ENCODE assay signal across 23 cellular contexts in genomic region chr9:10661376-10661775, GRCh38.
"Had no signal": no experiment of that assay in that cellular context is flagged by ENCODE, and none has a peak within 500 bp of the region (broad histone marks: within the 10 kb centered on the region; RNA-seq: fewer than 3 reads in every experiment).

No MANE protein-coding gene starts in this region.

- ATAC-seq: esophagus mucosa; left colon; left ventricle myocardium superior; sciatic nerve; stimulated activated memory B cell treated with anti-CD40 and anti-IgM and Interleukin-4, amounts not matched to agents 10 μg/mL and 1 μg/mL and 100 μg/mL, for 72 hours had no signal

- H3K27me3 ChIP-seq: dorsolateral prefrontal cortex, hepatocyte, spleen, tibial artery, upper lobe of left lung, vagina had no signal

- H3K36me3 Mint-ChIP-seq: stimulated activated memory B cell treated with anti-CD40 and anti-IgM and Interleukin-4, amounts not matched to agents 10 μg/mL and 1 μg/mL and 100 μg/mL, for 72 hours had no signal

- H3K27me3 Mint-ChIP-seq: naive B cell; stimulated activated memory B cell treated with anti-CD40 and anti-IgM and Interleukin-4, amounts not matched to agents 10 μg/mL and 1 μg/mL and 100 μg/mL, for 72 hours; stimulated activated naive CD8-positive, alpha-beta T cell treated with anti-CD3 and anti-CD28 coated beads, Interleukin-15, Interleukin-2, amounts not matched to agents 100 ng/mL and 50 ng/mL, for 24 hours had no signal

- H3K4me1 Mint-ChIP-seq: naive B cell; nephron progenitor cell; stimulated activated memory B cell treated with anti-CD40 and anti-IgM and Interleukin-4, amounts not matched to agents 10 μg/mL and 1 μg/mL and 100 μg/mL, for 72 hours had no signal

- H3K4me2 ChIP-seq: hepatocyte had no signal

- H3K36me3 ChIP-seq: spleen, tibial artery, upper lobe of left lung, vagina had no signal

- FAIRE-seq: kidney had no signal

- H2AFZ ChIP-seq: hepatocyte had no signal

- H3K4me3 Mint-ChIP-seq: naive B cell; nephron progenitor cell; stimulated activated memory B cell treated with anti-CD40 and anti-IgM and Interleukin-4, amounts not matched to agents 10 μg/mL and 1 μg/mL and 100 μg/mL, for 72 hours; stimulated activated naive CD8-positive, alpha-beta T cell treated with anti-CD3 and anti-CD28 coated beads, Interleukin-15, Interleukin-2, amounts not matched to agents 100 ng/mL and 50 ng/mL, for 24 hours had no signal

- H3K27ac Mint-ChIP-seq: naive B cell; nephron progenitor cell; stimulated activated memory B cell treated with anti-CD40 and anti-IgM and Interleukin-4, amounts not matched to agents 10 μg/mL and 1 μg/mL and 100 μg/mL, for 72 hours; stimulated activated naive CD8-positive, alpha-beta T cell treated with anti-CD3 and anti-CD28 coated beads, Interleukin-15, Interleukin-2, amounts not matched to agents 100 ng/mL and 50 ng/mL, for 24 hours had no signal

- H3K9me3 ChIP-seq: spleen, tibial artery, upper lobe of left lung, vagina had no signal

- H3K4me3 ChIP-seq: dorsolateral prefrontal cortex, hepatocyte, lung, spleen, tibial artery, upper lobe of left lung, vagina had no signal

- H3K9me3 Mint-ChIP-seq: nephron progenitor cell had no signal

- H3K4me1 ChIP-seq: spleen, tibial artery, upper lobe of left lung, vagina had no signal

- H3K27ac ChIP-seq: dorsolateral prefrontal cortex, hepatocyte, spleen, tibial artery, upper lobe of left lung, vagina had no signal

- DNase-seq: cortex of kidney; dorsolateral prefrontal cortex; effector CD8-positive, alpha-beta T cell; kidney; left colon; left ventricle myocardium superior; mesendoderm; naive B cell; nephron progenitor cell; posterior cingulate gyrus; spleen; stimulated activated CD4-positive, alpha-beta T cell treated with anti-CD3 and anti-CD28 coated beads, Interleukin-15, amount 100 ng/mL, for 24 hours; stimulated activated CD4-positive, alpha-beta T cell treated with anti-CD3 and anti-CD28 coated beads, Interleukin-1b, Interleukin-23, amount 100 ng/mL, for 48 hours; stimulated activated CD4-positive, alpha-beta T cell treated with anti-CD3 and anti-CD28 coated beads, Interleukin-4, amount 100 ng/mL, for 24 hours; tibial artery; upper lobe of left lung had no signal

- H3K79me2 ChIP-seq: hepatocyte had no signal
